Comparison of ENCODE assay signal across 12 cellular contexts in the genomic region with DNA sequence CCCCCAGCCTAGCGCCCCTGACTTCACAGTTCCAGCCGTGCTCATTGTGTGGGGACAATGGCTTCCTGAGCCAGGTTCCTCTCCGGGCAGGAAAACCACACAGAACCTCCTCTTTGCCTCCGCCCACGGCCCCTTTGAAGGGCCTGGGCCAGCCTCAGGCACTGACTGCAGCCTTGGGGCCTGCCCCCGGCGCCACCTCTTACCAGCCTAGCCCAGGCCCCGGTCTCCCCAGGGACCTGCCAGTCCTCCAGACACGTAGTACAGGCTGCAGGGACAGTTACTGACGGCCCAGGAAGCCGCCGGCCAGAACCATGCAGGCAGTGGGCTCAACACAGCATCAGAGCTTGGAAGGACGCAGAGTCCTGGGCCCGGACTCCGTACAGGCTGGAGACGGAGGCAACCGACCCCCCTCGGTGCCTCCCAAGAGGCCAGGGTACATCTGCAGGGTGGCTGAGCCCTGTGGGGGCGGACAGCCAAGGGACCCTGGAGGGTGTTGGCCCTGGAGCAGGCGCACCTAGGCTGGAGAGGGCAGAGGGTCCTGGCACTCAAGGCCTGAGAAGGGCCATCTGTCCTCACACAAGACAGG. TPM values are rescaled to one million over a fixed set of nuclear protein-coding genes. Genes with fewer than 3 reads are reported as not detected.
DNase-seq lines count a peak whose midpoint lies in the region; ATAC-seq and TF ChIP-seq lines count a peak whose summit lies in the region.
"Had no signal": no experiment of that assay in that cellular context is flagged by ENCODE, and none has a peak within 500 bp of the region (broad histone marks: within the 10 kb centered on the region; RNA-seq: fewer than 3 reads in every experiment).

No MANE protein-coding gene starts in this region.

- 55 to 80% (median 57%) methylated on average over 1 to 20 of the region's 20 CpGs for WGBS in heart left ventricle, 4 donors

- peak in 1 of 4 donors; percentile 3 for ATAC-seq in heart left ventricle
- ATAC-seq in Right ventricle myocardium inferior: no peak
- peak; percentile 53 for ATAC-seq in stimulated activated effector memory CD8-positive, alpha-beta T cell treated with anti-CD3 and anti-CD28 coated beads, Interleukin-12 subunit alpha, Interleukin-12 subunit beta, amount 100 ng/mL, for 72 hours
- ATAC-seq in HG02763 (IDR thresholded peaks at IDR 0.05; ENCODE audit: unreplicated experiment): no peak
- ATAC-seq in HG02970 (IDR thresholded peaks at IDR 0.05; ENCODE audit: low FRiP score, unreplicated experiment): no peak
- ATAC-seq: body of pancreas had no signal

- no peak for TF ChIP-seq POLR2A in heart left ventricle (IDR thresholded peaks at IDR 0.05)

- intact Hi-C loops in heart left ventricle (cut with DNase I): loop anchor here (2.0 to 10.0 kb wide), 16 partner anchors 45 to 325 kb away; partner anchors contain the start of genes TMEM121 (in 2 of the 10), AHNAK2 (in 1 of the 10) and BTBD6 (in 1 of the 10)
- intact Hi-C loops in Right ventricle myocardium inferior (cut with DNase I): loop anchor here (2.0 to 10.0 kb wide), 2 partner anchors 53 to 83 kb away; no protein-coding TSS in a partner anchor

- H3K4me3 ChIP-seq in heart left ventricle: no peak overlapping the region
- H3K4me3 ChIP-seq: body of pancreas, testis had no signal

- no peaks in the 10 kb centered on the region for H3K9me3 ChIP-seq in heart left ventricle
- H3K9me3 ChIP-seq: body of pancreas, testis had no signal

- H3K27ac ChIP-seq in heart left ventricle: peak overlapping the region; percentile 35 to 95 (median 61)
- H3K27ac ChIP-seq: body of pancreas, testis had no signal

- peaks cover 17% of the 10 kb centered on the region for H3K36me3 Mint-ChIP-seq in stimulated activated effector memory CD8-positive, alpha-beta T cell treated with anti-CD3 and anti-CD28 coated beads, Interleukin-12 subunit alpha, Interleukin-12 subunit beta, amount 100 ng/mL, for 72 hours

- TF ChIP-seq CTCF in heart left ventricle (IDR thresholded peaks at IDR 0.05): no peak

- H3K36me3 ChIP-seq in heart left ventricle: no peaks in the 10 kb centered on the region

- peaks cover 0 to 29% (median 5%) of the 10 kb centered on the region in 9 donors for H3K27me3 ChIP-seq in heart left ventricle
- H3K27me3 ChIP-seq: testis had no signal

- DNase-seq in heart left ventricle (no peak), Right ventricle myocardium inferior (ENCODE audit: missing footprints) (no peak), NCI-H2107 (lab: John Stamatoyannopoulos, UW) (peak; percentile 51), foreskin melanocyte (no peak)
- peak; percentile 64 to 73 for DNase-seq in activated T-cell treated with anti-CD3 and anti-CD28 coated beads, Interleukin-2, amount 50 U/mL, for 48 hours
- DNase-seq in stimulated activated effector memory CD8-positive, alpha-beta T cell treated with anti-CD3 and anti-CD28 coated beads, Interleukin-12 subunit alpha, Interleukin-12 subunit beta, amount 100 ng/mL, for 72 hours (ENCODE audit: low spot score in 2 of 2): no peak
- DNase-seq: body of pancreas, NCI-H446, T1000, testis had no signal

- peak overlapping the region; percentile 4 for H3K4me3 Mint-ChIP-seq in stimulated activated effector memory CD8-positive, alpha-beta T cell treated with anti-CD3 and anti-CD28 coated beads, Interleukin-12 subunit alpha, Interleukin-12 subunit beta, amount 100 ng/mL, for 72 hours

- H3K27ac Mint-ChIP-seq in stimulated activated effector memory CD8-positive, alpha-beta T cell treated with anti-CD3 and anti-CD28 coated beads, Interleukin-12 subunit alpha, Interleukin-12 subunit beta, amount 100 ng/mL, for 72 hours: no peak overlapping the region

- peaks cover 0 to 100% (median 66%) of the 10 kb centered on the region in 12 donors for H3K4me1 ChIP-seq in heart left ventricle

- H3K4me1 Mint-ChIP-seq in stimulated activated effector memory CD8-positive, alpha-beta T cell treated with anti-CD3 and anti-CD28 coated beads, Interleukin-12 subunit alpha, Interleukin-12 subunit beta, amount 100 ng/mL, for 72 hours: peaks cover 28% of the 10 kb centered on the region

- no peaks in the 10 kb centered on the region for H3K9me3 Mint-ChIP-seq in stimulated activated effector memory CD8-positive, alpha-beta T cell treated with anti-CD3 and anti-CD28 coated beads, Interleukin-12 subunit alpha, Interleukin-12 subunit beta, amount 100 ng/mL, for 72 hours

RNA-seq across cellular contexts. Expression of gene NUDT14, which starts 20.9 kb away (rescaled TPM):
- total RNA-seq in heart left ventricle (10 to 100 TPM; 16.7 to 48.9 (median 23.8) TPM), Right ventricle myocardium inferior (33.9 TPM)
- 10 to 100 TPM; 14.3 to 29.6 TPM for polyA plus RNA-seq in heart left ventricle

RNA-seq across cellular contexts. Expression of gene JAG2, which starts 33.4 kb away (rescaled TPM):
- 10 to 100 TPM; 20.4 to 62.4 (median 28.6) TPM for total RNA-seq in heart left ventricle
- polyA plus RNA-seq in heart left ventricle: 10 to 100 TPM; 19.1 to 25.2 TPM
- total RNA-seq in Right ventricle myocardium inferior: 34.6 TPM

RNA-seq across cellular contexts. Expression of gene BTBD6, which starts 46.3 kb away (rescaled TPM):
- 10 to 100 TPM; 28.8 to 51.8 (median 34.8) TPM for total RNA-seq in heart left ventricle
- 10 to 100 TPM; 40.7 to 56.3 TPM for polyA plus RNA-seq in heart left ventricle
- 48.8 TPM for total RNA-seq in Right ventricle myocardium inferior

Comparison
In these comparisons a context has a peak if more than half of its experiments do, and no peak if none do; other contexts are left out.
1. DNase-seq: peak in NCI-H2107 (single experiment) and activated T-cell treated with anti-CD3 and anti-CD28 coated beads, Interleukin-2, amount 50 U/mL, for 48 hours (2 of 2); none in heart left ventricle (0 of 5), Right ventricle myocardium inferior (single experiment), stimulated activated effector memory CD8-positive, alpha-beta T cell treated with anti-CD3 and anti-CD28 coated beads, Interleukin-12 subunit alpha, Interleukin-12 subunit beta, amount 100 ng/mL, for 72 hours (0 of 2) and foreskin melanocyte (single experiment).